Comparison of ENCODE assay signal across 23 cellular contexts in genomic region chr2:174036825-174037224, GRCh38.
DNase-seq lines count a peak whose midpoint lies in the region; ATAC-seq, FAIRE-seq and TF ChIP-seq lines count a peak whose summit lies in the region.
"Had no signal": no experiment of that assay in that cellular context is flagged by ENCODE, and none has a peak within 500 bp of the region (broad histone marks: within the 10 kb centered on the region; RNA-seq: fewer than 3 reads in every experiment).

No MANE protein-coding gene starts in this region.

- no peak for FAIRE-seq in GM12878 (lab: Jason Lieb, UNC)

- peak overlapping the region; percentile 51 for H3K4me2 ChIP-seq in GM12878 (ENCODE audit: control insufficient read depth, insufficient read depth)
- peak overlapping the region; percentile 79 for H3K4me2 ChIP-seq in osteoblast (ENCODE audit: insufficient read depth, low read length)

- intact Hi-C loops in left ventricle myocardium superior (cut with micrococcal nuclease) = loop anchor here (10.0 kb wide), 1 partner anchor 152 kb away; no protein-coding TSS in a partner anchor
- intact Hi-C loops in cardiac septum (cut with DNase I) = loop anchor here (10.0 kb wide), 4 partner anchors 208 to 632 kb away; partner anchors contain the start of gene OLA1
- intact Hi-C loops in GM12878 (cut with micrococcal nuclease; ENCODE audit: unreplicated experiment) = loop anchor here (5.0 kb wide), 2 partner anchors 140 to 635 kb away; no protein-coding TSS in a partner anchor

- RAD21 ChIA-PET in GM12878 (lab: Charles Lee; ENCODE audit: unreplicated experiment) = no interaction called here

- no peak for DNase-seq in left ventricle myocardium superior
- no peak for DNase-seq in cardiac septum (ENCODE audit: low spot score)
- peak; percentile 36 for DNase-seq in GM12878 (ENCODE audit: low read depth, low spot score)
- DNase-seq in osteoblast (ENCODE audit: insufficient read length, low spot score, missing footprints) = no peak
- no peak for DNase-seq in H4 (ENCODE audit: low spot score)
- DNase-seq in activated gamma-delta T cell treated with Interleukin-2 at 50 U/mL for 16 hours = no peak
- no peak for DNase-seq in A172 (ENCODE audit: low spot score)
- no peak for DNase-seq in activated CD4-positive, alpha-beta T cell treated with anti-CD3 and anti-CD28 coated beads for 48 hours
- DNase-seq: activated B cell treated with CpG ODN at 0.5 μM for 24 hours; activated CD4-positive, alpha-beta T cell treated with anti-CD3 and anti-CD28 coated beads, Interleukin-2, amount 50 U/mL, for 4 hours; cerebellar nuclear complex; effector CD4-positive, alpha-beta T cell; erythroblast; foreskin keratinocyte; hippocampal formation; immature natural killer cell; NCI-H1417 treated with DMSO at 0.1 percent for 48 hours; NCI-H2081 treated with DMSO at 0.1 percent for 48 hours; NCI-H446; nephron progenitor cell; SIG-M5 had no signal

- no peak overlapping the region for H3K27ac ChIP-seq in GM12878 (ENCODE audit: control insufficient read depth, insufficient read depth)
- H3K27ac ChIP-seq in osteoblast (ENCODE audit: low read depth, low read length) = peak overlapping the region; percentile 65
- H3K27ac ChIP-seq: foreskin keratinocyte had no signal

- CTCF ChIA-PET in GM12878 (lab: Yijun Ruan, JAX) = interaction anchor here (0.9 kb wide), 1 partner anchor 270 kb away, joined by 4 read pairs; no protein-coding TSS in a partner anchor

- H3K4me3 ChIP-seq in GM12878 = no peak overlapping the region
- no peak overlapping the region for H3K4me3 ChIP-seq in osteoblast (ENCODE audit: insufficient read depth, low read length)

- H4K20me1 ChIP-seq in GM12878 (ENCODE audit: control insufficient read depth, insufficient read depth) = no peaks in the 10 kb centered on the region
- H4K20me1 ChIP-seq in osteoblast (ENCODE audit: insufficient read depth, low read length) = no peaks in the 10 kb centered on the region

- H3K27me3 ChIP-seq in GM12878 (replicated peaks in 1 of 2; ENCODE audit: control insufficient read depth in 2 of 2, insufficient read depth in 2 of 2, low read length in 1 of 2) (no peaks in the 10 kb centered on the region), osteoblast (ENCODE audit: insufficient read depth, low read length) (no peaks in the 10 kb centered on the region)
- H3K27me3 ChIP-seq: foreskin keratinocyte, MG63 had no signal

- H3K79me2 ChIP-seq in GM12878 (ENCODE audit: control insufficient read depth, insufficient read depth, low read length) (no peaks in the 10 kb centered on the region), osteoblast (ENCODE audit: insufficient read depth, low read length) (no peaks in the 10 kb centered on the region)

- ATAC-seq in left ventricle myocardium superior = peak; percentile 32
- no peak for ATAC-seq in GM12878
- ATAC-seq: foreskin keratinocyte, left lobe of liver had no signal

- in situ Hi-C loops in GM12878 (cut with MboI) = no loop called here

- POLR2A ChIA-PET in GM12878 (lab: Charles Lee) = no interaction called here

- no peak for TF ChIP-seq EP300 in GM12878 (IDR thresholded peaks at IDR 0.05; ENCODE audit: borderline replicate concordance in 1 of 2, control insufficient read depth in 1 of 2, low read depth in 2 of 2, low read length in 2 of 2)

- H3K36me3 ChIP-seq in GM12878 (ENCODE audit: control insufficient read depth in 2 of 2, insufficient read depth in 2 of 2, low read length in 1 of 2) (no peaks in the 10 kb centered on the region), osteoblast (ENCODE audit: insufficient read depth, low read length) (no peaks in the 10 kb centered on the region)
- H3K36me3 ChIP-seq: MG63 had no signal

- H3K4me1 ChIP-seq in GM12878 (ENCODE audit: control insufficient read depth, insufficient read depth, low read length) (peaks cover 44% of the 10 kb centered on the region), osteoblast (ENCODE audit: insufficient read depth, low read length) (peaks cover 42% of the 10 kb centered on the region)

- no peak overlapping the region for H2AFZ ChIP-seq in GM12878 (ENCODE audit: control insufficient read depth, low read depth, low read length)
- H2AFZ ChIP-seq in osteoblast (ENCODE audit: low read length) = no peak overlapping the region

- no peaks in the 10 kb centered on the region for H3K9me3 ChIP-seq in GM12878 (replicated peaks; ENCODE audit: control insufficient read depth, insufficient read depth, low read length)
- no peaks in the 10 kb centered on the region for H3K9me3 ChIP-seq in osteoblast (ENCODE audit: low read depth, low read length)
- H3K9me3 ChIP-seq: MG63 had no signal

- H3K9ac ChIP-seq in GM12878 (ENCODE audit: control insufficient read depth, insufficient read depth, low read length) = no peak overlapping the region

- no peak for TF ChIP-seq RAD21 in GM12878 (IDR thresholded peaks at IDR 0.05; ENCODE audit: insufficient read depth, low read depth, low read length)

- SMC1A ChIA-PET in GM12878 (lab: Charles Lee; ENCODE audit: uncharacterized antibody, unreplicated experiment) = no interaction called here

- BruUV-seq in GM12878 (replicated peaks; lab: Mats Ljungman, UMichigan) = no TSS peak

- TF ChIP-seq CTCF in GM12878 (IDR thresholded peaks at IDR 0.05 in 2 of 3, conservative IDR thresholded peaks at IDR 0.05 in 1 of 3; ENCODE audit: control insufficient read depth in 2 of 3, extremely low read depth in 1 of 3, insufficient read depth in 1 of 3, low read depth in 3 of 3, low read length in 3 of 3) (no peak), osteoblast (IDR thresholded peaks at IDR 0.05; ENCODE audit: extremely low read depth, low read depth, low read length) (no peak)

- TF ChIP-seq POLR2A in GM12878 (IDR thresholded peaks at IDR 0.05; ENCODE audit: low read depth, low read length) = no peak

TF ChIP-seq in GM12878, 131 proteins besides CTCF, POLR2A, EP300 and RAD21:
- no peak for TF ChIP-seq ATF2 (IDR thresholded peaks at IDR 0.05; ENCODE audit: low read length)
- peak; percentile 79 for TF ChIP-seq MEF2A (IDR thresholded peaks at IDR 0.05; ENCODE audit: insufficient read depth, low read depth, low read length)
- TF ChIP-seq NFYA (IDR thresholded peaks at IDR 0.05; ENCODE audit: borderline replicate concordance, low read depth, low read length) = no peak
- 0 out of 2 replicates have a peak, but pooled peaks have one; percentile 18 for TF ChIP-seq YY1 (IDR thresholded peaks at IDR 0.05; ENCODE audit: low read depth, low read length)
- no peak for TF ChIP-seq MYB (IDR thresholded peaks at IDR 0.05; ENCODE audit: borderline replicate concordance, low read depth, low read length)
- no peak for TF ChIP-seq SREBF1 (IDR thresholded peaks at IDR 0.05; ENCODE audit: low read length)
- TF ChIP-seq JUNB (IDR thresholded peaks at IDR 0.05) = 0 out of 2 replicates have a peak, but pooled peaks have one; percentile 31
- TF ChIP-seq MEF2B (IDR thresholded peaks at IDR 0.05; ENCODE audit: partially characterized antibody, poor library complexity, severe bottlenecking) = no peak
TF ChIP-seq in GM12878: peak in this region for 3.
